ENCODE assay signal across 14 cellular contexts in the genomic region with DNA sequence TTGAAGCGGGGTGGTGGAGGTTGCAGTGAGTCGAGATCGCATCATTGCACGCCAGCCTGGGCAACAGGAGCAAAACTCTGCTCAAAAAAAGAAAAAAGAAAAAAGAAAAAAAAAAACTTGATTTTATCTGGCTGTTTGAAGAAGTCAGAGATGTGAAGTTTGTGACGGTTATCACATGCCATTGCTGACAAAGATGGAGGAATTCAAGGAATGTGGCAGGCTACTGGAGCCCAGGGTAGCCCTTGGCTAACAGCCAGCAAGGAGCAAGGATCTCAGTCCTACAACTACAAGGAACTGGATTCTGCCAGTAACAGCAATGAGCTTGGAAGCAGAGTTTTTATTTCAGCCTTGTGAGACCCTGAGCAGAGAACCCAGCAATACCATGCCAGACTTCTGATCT. TPM values are rescaled to one million over a fixed set of nuclear protein-coding genes. Genes with fewer than 3 reads are reported as not detected.
DNase-seq lines count a peak whose midpoint lies in the region; ATAC-seq and TF ChIP-seq lines count a peak whose summit lies in the region.
"Had no signal": no experiment of that assay in that cellular context is flagged by ENCODE, and none has a peak within 500 bp of the region (broad histone marks: within the 10 kb centered on the region; RNA-seq: fewer than 3 reads in every experiment).

No MANE protein-coding gene starts in this region.

- H3K27ac Mint-ChIP-seq in activated naive CD4-positive, alpha-beta T cell treated with anti-CD3 and anti-CD28 coated beads, Interleukin-2, amount 50 U/mL, for 72 hours, result no peak overlapping the region
- H3K27ac Mint-ChIP-seq: IgD-negative memory B cell had no signal

- ATAC-seq in HG03432 (IDR thresholded peaks at IDR 0.05; ENCODE audit: unreplicated experiment), result no peak
- no peak for ATAC-seq in activated naive CD4-positive, alpha-beta T cell treated with anti-CD3 and anti-CD28 coated beads, Interleukin-2, amount 50 U/mL, for 72 hours

- peak; percentile 81 for DNase-seq in ELF-1 (ENCODE audit: low read depth, low spot score)
- DNase-seq in NCI-H226, result peak; percentile 71
- peak; percentile 54 for DNase-seq in choroid plexus epithelial cell (ENCODE audit: low read depth)
- peak; percentile 87 for DNase-seq in kidney tubule cell (ENCODE audit: low spot score)
- no peak for DNase-seq in NAMALWA (ENCODE audit: low spot score)
- no peak for DNase-seq in activated CD4-positive, CD25-positive, alpha-beta regulatory T cell (lab: John Stamatoyannopoulos, UW)
- no peak for DNase-seq in activated naive CD4-positive, alpha-beta T cell treated with anti-CD3 and anti-CD28 coated beads, Interleukin-2, amount 50 U/mL, for 72 hours (ENCODE audit: low spot score in 2 of 2)
- DNase-seq: activated T-cell treated with anti-CD3 and anti-CD28 coated beads, Interleukin-2, amount 50 U/mL, for 1 hour; adrenal gland; NCI-H774 had no signal

- H3K4me3 ChIP-seq in choroid plexus epithelial cell (ENCODE audit: low read depth, low read length), result no peak overlapping the region
- H3K4me3 ChIP-seq: adrenal gland, BLaER1, skin epidermis had no signal

- no peaks in the 10 kb centered on the region for H3K9me3 Mint-ChIP-seq in activated naive CD4-positive, alpha-beta T cell treated with anti-CD3 and anti-CD28 coated beads, Interleukin-2, amount 50 U/mL, for 72 hours
- H3K9me3 Mint-ChIP-seq: IgD-negative memory B cell had no signal

- H3K36me3 Mint-ChIP-seq in activated naive CD4-positive, alpha-beta T cell treated with anti-CD3 and anti-CD28 coated beads, Interleukin-2, amount 50 U/mL, for 72 hours, result no peaks in the 10 kb centered on the region
- H3K36me3 Mint-ChIP-seq: IgD-negative memory B cell had no signal

- TF ChIP-seq CTCF in choroid plexus epithelial cell (conservative IDR thresholded peaks at IDR 0.05; ENCODE audit: low read depth, low read length), result no peak

RNA-seq across cellular contexts. Expression of a gene that starts 24.3 kb away (rescaled TPM):
- total RNA-seq in activated naive CD4-positive, alpha-beta T cell treated with anti-CD3 and anti-CD28 coated beads, Interleukin-2, amount 50 U/mL, for 72 hours, result 10 to 100 TPM; 41.5 to 46.8 TPM

Comparison
In these comparisons a context has a peak if more than half of its experiments do, and no peak if none do; other contexts are left out.
1. DNase-seq: peak in ELF-1 (single experiment), NCI-H226 (single experiment), choroid plexus epithelial cell (single experiment) and kidney tubule cell (single experiment); none in NAMALWA (single experiment), activated CD4-positive, CD25-positive, alpha-beta regulatory T cell (0 of 4) and activated naive CD4-positive, alpha-beta T cell treated with anti-CD3 and anti-CD28 coated beads, Interleukin-2, amount 50 U/mL, for 72 hours (0 of 2).